Comparison of ENCODE assay signal across 28 cellular contexts in genomic region chr1:156987715-156988114, GRCh38.
"Had no signal": no experiment of that assay in that cellular context is flagged by ENCODE, and none has a peak within 500 bp of the region (broad histone marks: within the 10 kb centered on the region; RNA-seq: fewer than 3 reads in every experiment).

No MANE protein-coding gene starts in this region.

- H3K4me3 ChIP-seq: esophagus squamous epithelium, heart right ventricle, left lung, mucosa of descending colon, pancreas, right lobe of liver, stomach, thyroid gland, vagina had no signal

- H3K27ac Mint-ChIP-seq: effector memory CD8-positive, alpha-beta T cell; mesothelial cell of epicardium; natural killer cell treated with Interleukin-12 subunit alpha and Interleukin-12 subunit beta and Interleukin-15 and Interleukin-18, amount 100 ng/mL, for 72 hours; stimulated activated naive B cell treated with anti-CD40 and anti-IgM and Interleukin-4, amounts not matched to agents 10 μg/mL and 1 μg/mL and 100 μg/mL, for 72 hours had no signal

- DNase-seq: effector memory CD8-positive, alpha-beta T cell; erythroblast; esophagus squamous epithelium; foreskin melanocyte; glutamatergic neuron; heart right ventricle; hippocampal formation; left cardiac atrium; left lung; mesenchymal stem cell; mucosa of descending colon; naive B cell; pancreas; right lobe of liver; small intestine; stimulated activated CD4-positive, alpha-beta T cell treated with anti-CD3 and anti-CD28 coated beads, Interleukin-15, amount 100 ng/mL, for 24 hours; stimulated activated CD4-positive, alpha-beta T cell treated with anti-CD3 and anti-CD28 coated beads, Interleukin-2, amount 100 ng/mL, for 48 hours; stimulated activated naive B cell treated with anti-CD40 and anti-IgM and Interleukin-4, amounts not matched to agents 10 μg/mL and 1 μg/mL and 100 μg/mL, for 72 hours; stomach; thyroid gland; trophoblast cell had no signal

- H3K9me3 ChIP-seq: esophagus squamous epithelium, heart right ventricle, left lung, mucosa of descending colon, neutrophil, pancreas, right lobe of liver, stomach, thyroid gland, vagina had no signal

- H3K4me1 ChIP-seq: esophagus squamous epithelium, left lung, pancreas, right lobe of liver, thyroid gland, vagina had no signal

- FAIRE-seq: endometrium, islet of Langerhans, pancreas, small intestine had no signal

- H3K4me1 Mint-ChIP-seq: mesothelial cell of epicardium; naive B cell; neural crest cell; stimulated activated naive B cell treated with anti-CD40 and anti-IgM and Interleukin-4, amounts not matched to agents 10 μg/mL and 1 μg/mL and 100 μg/mL, for 72 hours had no signal

- H3K4me3 Mint-ChIP-seq: effector memory CD8-positive, alpha-beta T cell; mesothelial cell of epicardium; natural killer cell treated with Interleukin-12 subunit alpha and Interleukin-12 subunit beta and Interleukin-15 and Interleukin-18, amount 100 ng/mL, for 72 hours; neural crest cell; stimulated activated naive B cell treated with anti-CD40 and anti-IgM and Interleukin-4, amounts not matched to agents 10 μg/mL and 1 μg/mL and 100 μg/mL, for 72 hours had no signal

- H3K36me3 ChIP-seq: neutrophil had no signal

- H3K36me3 Mint-ChIP-seq: naive B cell; natural killer cell treated with Interleukin-12 subunit alpha and Interleukin-12 subunit beta and Interleukin-15 and Interleukin-18, amount 100 ng/mL, for 72 hours; stimulated activated naive B cell treated with anti-CD40 and anti-IgM and Interleukin-4, amounts not matched to agents 10 μg/mL and 1 μg/mL and 100 μg/mL, for 72 hours had no signal

- H3K9me3 Mint-ChIP-seq: effector memory CD8-positive, alpha-beta T cell; mesothelial cell of epicardium; naive B cell; natural killer cell treated with Interleukin-12 subunit alpha and Interleukin-12 subunit beta and Interleukin-15 and Interleukin-18, amount 100 ng/mL, for 72 hours; neural crest cell; stimulated activated naive B cell treated with anti-CD40 and anti-IgM and Interleukin-4, amounts not matched to agents 10 μg/mL and 1 μg/mL and 100 μg/mL, for 72 hours had no signal

- H3K27ac ChIP-seq: esophagus squamous epithelium, heart right ventricle, left lung, neutrophil, pancreas, right lobe of liver, stomach, thyroid gland, vagina had no signal

- ATAC-seq: effector memory CD8-positive, alpha-beta T cell; heart right ventricle; left cardiac atrium; left lung; mucosa of descending colon; natural killer cell treated with Interleukin-12 subunit alpha and Interleukin-12 subunit beta and Interleukin-15 and Interleukin-18, amount 100 ng/mL, for 72 hours; pancreas; right lobe of liver; stimulated activated naive B cell treated with anti-CD40 and anti-IgM and Interleukin-4, amounts not matched to agents 10 μg/mL and 1 μg/mL and 100 μg/mL, for 72 hours had no signal

- H3K27me3 ChIP-seq: esophagus squamous epithelium, heart right ventricle, left lung, neutrophil, pancreas, right lobe of liver, stomach, thyroid gland, vagina had no signal
